Comparison of ENCODE assay signal across 7 cellular contexts in genomic region chr12:20212658-20213387, GRCh38.
DNase-seq lines count a peak whose midpoint lies in the region; TF ChIP-seq lines count a peak whose summit lies in the region.

No MANE protein-coding gene starts in this region.

- H3K4me1 ChIP-seq in HUES48 (ENCODE audit: control insufficient read depth, insufficient read depth, low read length) = peaks cover 15% of the 10 kb centered on the region
- H3K4me1 ChIP-seq in muscle layer of duodenum (ENCODE audit: control insufficient read depth in 1 of 2, insufficient read depth in 2 of 2, low read length in 2 of 2) = peaks cover 16 to 27% of the 10 kb centered on the region in 2 donors

- H3K36me3 ChIP-seq in HUES48 (ENCODE audit: control insufficient read depth, insufficient read depth, low read length) = no peaks in the 10 kb centered on the region
- H3K36me3 ChIP-seq in muscle layer of duodenum (ENCODE audit: control insufficient read depth in 1 of 2, insufficient read depth in 2 of 2, low read length in 2 of 2) = no peaks in the 10 kb centered on the region

- H3K27ac ChIP-seq in HUES48 (ENCODE audit: low read depth, low read length) = peak overlapping the region; percentile 90
- peak overlapping the region; percentile 77 for H3K27ac ChIP-seq in muscle layer of duodenum (ENCODE audit: low read length)

- H3K4me3 ChIP-seq in HUES48 (ENCODE audit: low read depth, low read length) = no peak overlapping the region
- no peak overlapping the region for H3K4me3 ChIP-seq in fibroblast of mammary gland (ENCODE audit: control insufficient read depth, low read depth, low read length)
- H3K4me3 ChIP-seq in muscle layer of duodenum (ENCODE audit: low read depth in 1 of 2, low read length in 2 of 2) = peak overlapping the region; percentile 5 to 40

- DNase-seq in SHP77 (lab: John Stamatoyannopoulos, UW) (peak; percentile 74 to 75), fibroblast of mammary gland (ENCODE audit: low read depth) (peak; percentile 100), NCI-H2227 (lab: John Stamatoyannopoulos, UW; ENCODE audit: unreplicated experiment) (no peak), UCSD-AML1 (lab: John Stamatoyannopoulos, UW; ENCODE audit: unreplicated experiment) (no peak)
- no peak for DNase-seq in activated CD8-positive, alpha-beta memory T cell treated with anti-CD3 and anti-CD28 coated beads for 24 hours

- peak overlapping the region; percentile 11; the same call in 1 of the 2 replicates for H3K9ac ChIP-seq in HUES48 (ENCODE audit: low read depth, low read length)

- H3K27me3 ChIP-seq in HUES48 (ENCODE audit: control insufficient read depth, insufficient read depth, low read length) (no peaks in the 10 kb centered on the region), muscle layer of duodenum (ENCODE audit: low read depth, low read length) (no peaks in the 10 kb centered on the region)

- no peak for TF ChIP-seq CTCF in fibroblast of mammary gland (conservative IDR thresholded peaks at IDR 0.05; ENCODE audit: control insufficient read depth, insufficient read depth, low read depth, low read length)

- no peaks in the 10 kb centered on the region for H3K9me3 ChIP-seq in HUES48 (ENCODE audit: control insufficient read depth, insufficient read depth, low read length)
- no peaks in the 10 kb centered on the region for H3K9me3 ChIP-seq in muscle layer of duodenum (ENCODE audit: control insufficient read depth in 1 of 2, low read length in 2 of 2)

Comparison
In these comparisons a context has a peak if more than half of its experiments do, and no peak if none do; other contexts are left out.
1. H3K4me3 ChIP-seq: peak in muscle layer of duodenum (2 of 2); none in HUES48 (single experiment) and fibroblast of mammary gland (single experiment).
2. DNase-seq: peak in SHP77 (2 of 2) and fibroblast of mammary gland (single experiment); none in activated CD8-positive, alpha-beta memory T cell treated with anti-CD3 and anti-CD28 coated beads for 24 hours (single experiment), NCI-H2227 (single experiment) and UCSD-AML1 (single experiment).